In the genomic region with DNA sequence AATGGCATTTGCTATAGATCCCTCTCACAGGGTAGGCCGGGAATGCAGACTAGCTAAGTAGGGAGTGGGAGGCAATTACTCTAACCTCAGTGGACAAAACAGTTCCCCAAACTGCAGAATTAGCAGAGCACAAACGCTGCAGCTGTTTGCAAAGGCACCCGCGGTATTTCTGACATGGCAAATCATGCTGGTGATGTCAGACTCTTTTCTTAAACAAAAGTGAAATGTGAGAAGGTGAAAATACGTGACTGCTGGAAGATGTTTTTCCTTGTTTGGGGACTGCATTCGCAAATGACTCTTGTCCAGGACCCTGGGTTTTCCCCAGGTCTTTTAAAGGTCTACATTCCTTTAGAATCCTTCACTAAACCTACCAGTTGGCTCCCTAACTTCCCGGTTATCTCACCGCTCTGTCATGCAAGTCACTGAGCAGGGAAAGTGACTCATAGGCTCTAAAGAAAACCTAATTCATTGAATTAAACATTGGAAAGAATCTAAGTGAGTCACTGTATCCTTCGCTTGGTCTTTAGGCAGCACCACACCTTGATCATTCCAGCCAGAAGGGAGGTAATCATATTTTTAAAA, we compare ENCODE assay signal across 1 cellular context.
TF ChIP-seq lines count a peak whose summit lies in the region.

No MANE protein-coding gene starts in this region.

TF ChIP-seq in A549, 52 proteins besides CTCF, POLR2A, EP300 and RAD21 (continued from another document):
- TF ChIP-seq, protein P1, sequence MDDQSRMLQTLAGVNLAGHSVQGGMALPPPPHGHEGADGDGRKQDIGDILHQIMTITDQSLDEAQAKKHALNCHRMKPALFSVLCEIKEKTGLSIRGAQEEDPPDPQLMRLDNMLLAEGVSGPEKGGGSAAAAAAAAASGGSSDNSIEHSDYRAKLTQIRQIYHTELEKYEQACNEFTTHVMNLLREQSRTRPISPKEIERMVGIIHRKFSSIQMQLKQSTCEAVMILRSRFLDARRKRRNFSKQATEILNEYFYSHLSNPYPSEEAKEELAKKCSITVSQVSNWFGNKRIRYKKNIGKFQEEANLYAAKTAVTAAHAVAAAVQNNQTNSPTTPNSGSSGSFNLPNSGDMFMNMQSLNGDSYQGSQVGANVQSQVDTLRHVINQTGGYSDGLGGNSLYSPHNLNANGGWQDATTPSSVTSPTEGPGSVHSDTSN (IDR thresholded peaks at IDR 0.05) = peak; percentile 77
